Comparison of ENCODE assay signal across 8 cellular contexts in genomic region chr18:5596585-5596984, GRCh38.
"Had no signal": no experiment of that assay in that cellular context is flagged by ENCODE, and none has a peak within 500 bp of the region (broad histone marks: within the 10 kb centered on the region; RNA-seq: fewer than 3 reads in every experiment).

No MANE protein-coding gene starts in this region.

- ATAC-seq: HCT116, K562 had no signal

- FAIRE-seq: K562 had no signal

- H3K27ac ChIP-seq: GM23248, HL-60 had no signal

- H3K4me1 ChIP-seq: HAP-1 had no signal

- H3K36me3 ChIP-seq: HAP-1 had no signal

- H3K9ac ChIP-seq: GM23248 had no signal

- DNase-seq: GM23248, GOT3, H7, IMR-90 had no signal

- H2AFZ ChIP-seq: GM23248 had no signal

- H3K9me3 ChIP-seq: HAP-1 had no signal

- H3K4me3 ChIP-seq: GM23248, HAP-1, K562 had no signal
